ENCODE assay signal across 8 cellular contexts in genomic region chr10:73998623-73999622, GRCh38. TPM values are rescaled to one million over a fixed set of nuclear protein-coding genes. Genes with fewer than 3 reads are reported as not detected.
DNase-seq lines count a peak whose midpoint lies in the region; ATAC-seq, FAIRE-seq and TF ChIP-seq lines count a peak whose summit lies in the region.

No MANE protein-coding gene starts in this region.

- in situ Hi-C loops in GM13977 (cut with MboI; ENCODE audit: low pct_unique_long_range_greater_than_20kb, low sequenced_read_pairs, unreplicated experiment): no loop called here

- under 1% methylated on average over 32 of the region's 36 CpGs for WGBS in A549 (ENCODE audit: missing lambda C conversion rate)

- peak; percentile 26 for TF ChIP-seq CTCF in A549 (IDR thresholded peaks at IDR 0.05)
- TF ChIP-seq CTCF in GM06990 (IDR thresholded peaks at IDR 0.05; ENCODE audit: insufficient read depth, low read length, poor library complexity, severe bottlenecking): no peak
- TF ChIP-seq CTCF in right atrium auricular region (IDR thresholded peaks at IDR 0.05): peak; percentile 23 to 61
- no peak for TF ChIP-seq CTCF in GM13977 (IDR thresholded peaks at IDR 0.05; ENCODE audit: extremely low read depth, insufficient read depth, missing control alignments)

- H3K4me2 ChIP-seq in A549: peak overlapping the region; percentile 93

- peak; percentile 24 to 45; a peak in 3 of 5 replicates for TF ChIP-seq RAD21 in A549 (conservative IDR thresholded peaks at IDR 0.05 in 1 of 2, IDR thresholded peaks at IDR 0.05 in 1 of 2)

- intact Hi-C loops in posterior vena cava (cut with DNase I): no loop called here

- H3K9me3 ChIP-seq in A549: no peaks in the 10 kb centered on the region
- no peaks in the 10 kb centered on the region for H3K9me3 ChIP-seq in right atrium auricular region

- TF ChIP-seq EP300 in A549 (IDR thresholded peaks at IDR 0.05): no peak

- H3K36me3 ChIP-seq in GM06990 (ENCODE audit: control insufficient read depth, insufficient read depth, low read length): no peaks in the 10 kb centered on the region
- no peaks in the 10 kb centered on the region for H3K36me3 ChIP-seq in right atrium auricular region

- CTCF ChIA-PET in A549 (lab: Yijun Ruan, JAX): interaction anchor here (0.6 to 4.7 kb wide), 27 partner anchors 10 to 149 kb away, joined by 3 to 18 read pairs (median 5); no protein-coding TSS in a partner anchor

- peak; percentile 71 to 78 for ATAC-seq in A549

- H3K27ac ChIP-seq in A549 (peak overlapping the region; percentile 95), right atrium auricular region (peak overlapping the region; percentile 88 to 93)

- TF ChIP-seq POLR2A in A549 (IDR thresholded peaks at IDR 0.05; ENCODE audit: low read length): no peak

- H3K27me3 ChIP-seq in GM06990 (replicated peaks; ENCODE audit: control insufficient read depth, insufficient read depth, low read length) (no peaks in the 10 kb centered on the region), right atrium auricular region (no peaks in the 10 kb centered on the region)

- H3K4me3 ChIP-seq in A549 (peak overlapping the region; percentile 97), GM06990 (replicated peaks; ENCODE audit: low read depth, low read length) (peak overlapping the region; percentile 92), right atrium auricular region (peak overlapping the region; percentile 77 to 85)

- H3K4me1 ChIP-seq in A549: peaks cover 45% of the 10 kb centered on the region
- H3K4me1 ChIP-seq in right atrium auricular region: peaks cover 0 to 42% of the 10 kb centered on the region in 2 donors

- POLR2A ChIA-PET in A549 (lab: Yijun Ruan, JAX): interaction anchor here (0.6 to 1.7 kb wide), 12 partner anchors 10 to 111 kb away, joined by 3 to 11 read pairs (median 4); no protein-coding TSS in a partner anchor

- DNase-seq in A549 (ENCODE audit: low read depth in 1 of 2, low spot score in 1 of 2) (peak; percentile 74 to 86), GM06990 (ENCODE audit: extremely low read depth, insufficient read length) (no peak), OCI-M1 (lab: John Stamatoyannopoulos, UW) (peak; percentile 53), anterior cingulate cortex (lab: John Stamatoyannopoulos, UW) (peak in 50 of 58 donors; percentile 5 to 77 (median 26)), right atrium auricular region (ENCODE audit: low spot score) (peak; percentile 73), posterior vena cava (ENCODE audit: low spot score) (peak; percentile 84), NCI-H128 (lab: John Stamatoyannopoulos, UW; ENCODE audit: unreplicated experiment) (no peak), GM13977 (ENCODE audit: low spot score) (no peak)

- no peak for FAIRE-seq in A549 (lab: Jason Lieb, UNC)

TF ChIP-seq in A549, 52 proteins besides CTCF, POLR2A, EP300 and RAD21:
- TF ChIP-seq POLR2AphosphoS2 (conservative IDR thresholded peaks at IDR 0.05; ENCODE audit: low read length) (0 out of 2 replicates have a peak, but pooled peaks have one; percentile 34), ESRRA (IDR thresholded peaks at IDR 0.05; ENCODE audit: borderline replicate concordance, low read length) (no peak), ZNF302 (CRISPR knock-in tag; IDR thresholded peaks at IDR 0.05) (no peak), BHLHE40 (IDR thresholded peaks at IDR 0.05; ENCODE audit: low read depth, low read length) (no peak), FOSL2 (IDR thresholded peaks at IDR 0.05) (no peak), FOSL2 (CRISPR knock-in tag; IDR thresholded peaks at IDR 0.05) (peak; percentile 77), SREBF2 (IDR thresholded peaks at IDR 0.05) (no peak), HDAC2 (IDR thresholded peaks at IDR 0.05) (peak; percentile 61; the same call in 1 of the 2 replicates), TFCP2L1 (CRISPR knock-in tag; IDR thresholded peaks at IDR 0.05) (no peak), MAZ (IDR thresholded peaks at IDR 0.05; ENCODE audit: borderline replicate concordance, low read depth, low read length) (no peak), KDM5A (IDR thresholded peaks at IDR 0.05) (no peak), JUN (IDR thresholded peaks at IDR 0.05) (peak in 1 of 2 experiments; percentile 50; a peak in 1 of 5 replicates), SMC3 (IDR thresholded peaks at IDR 0.05) (peak; percentile 31; the same call in 2 of the 3 replicates), CBX8 (IDR thresholded peaks at IDR 0.05) (no peak), JUNB (IDR thresholded peaks at IDR 0.05) (peak; percentile 25; the same call in 1 of the 2 replicates), ZFP36 (IDR thresholded peaks at IDR 0.05; ENCODE audit: borderline replicate concordance, partially characterized antibody) (no peak), HEYL (CRISPR knock-in tag; IDR thresholded peaks at IDR 0.05) (no peak)
TF ChIP-seq in A549: peak in this region for 6.

RNA-seq across cellular contexts. Expression of gene VCL, which starts 1.0 kb away (rescaled TPM):
- polyA plus RNA-seq in A549 (2011; rRNA removed): 101 and 112 TPM in 2 replicates
- polyA plus RNA-seq in A549 (2012; cell fraction: cytosol; rRNA removed): 42.5 and 49.4 TPM in 2 replicates
- 139 and 188 TPM in 2 replicates for polyA plus RNA-seq in A549 (2012; cell fraction: nucleus; rRNA removed)
- 111 to 119 TPM (median 112 TPM) in 3 replicates for polyA plus RNA-seq in A549 (2017; fragmentation: RNase III; extraction: RNeasy Plus Mini Kit Qiagen cat#74134 plus additional on column Dnase treatment)
- 89.4 and 90.1 TPM in 2 replicates for polyA minus RNA-seq in A549 (2011; rRNA and poly(A)+ RNA removed)
- total RNA-seq in right atrium auricular region: 100 to 1,000 TPM; 173 to 216 TPM
- total RNA-seq in posterior vena cava: 100 to 1,000 TPM; 419 to 480 TPM

Comparison
In these comparisons a context has a peak if more than half of its experiments do, and no peak if none do; other contexts are left out.
1. DNase-seq: peak in A549 (2 of 2), OCI-M1 (single experiment), anterior cingulate cortex (50 of 58), right atrium auricular region (single experiment) and posterior vena cava (single experiment); none in GM06990 (single experiment), NCI-H128 (single experiment) and GM13977 (single experiment).
2. CTCF ChIP-seq: peak in A549 (single experiment) and right atrium auricular region (2 of 2); none in GM06990 (single experiment) and GM13977 (single experiment).
3. Peak in every context shown above with its lines, with median percentiles within 50 percentile points of each other: H3K4me3 ChIP-seq.